25 cellular contexts compared by ENCODE assay signal in the genomic region with DNA sequence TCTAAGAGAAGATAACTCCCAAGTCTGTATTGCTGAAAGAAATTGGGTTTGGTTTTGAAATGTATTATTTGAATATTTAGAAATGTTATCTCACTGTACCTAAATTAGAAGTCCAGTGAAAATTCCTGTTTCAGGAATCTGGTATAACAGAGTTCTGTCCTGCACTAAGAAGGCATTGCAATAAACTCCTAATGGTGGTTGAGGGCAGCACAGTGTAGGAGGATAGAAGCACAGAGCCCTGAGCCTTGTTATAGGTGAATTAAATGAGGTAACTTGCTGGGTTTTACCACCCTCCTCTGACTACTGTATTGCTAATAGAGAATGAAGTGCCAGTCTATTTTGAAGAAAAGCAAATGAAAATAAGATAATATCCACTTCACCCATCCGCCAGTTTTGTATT.
"Had no signal": no experiment of that assay in that cellular context is flagged by ENCODE, and none has a peak within 500 bp of the region (broad histone marks: within the 10 kb centered on the region; RNA-seq: fewer than 3 reads in every experiment).

No MANE protein-coding gene starts in this region.

- H3K27ac ChIP-seq: breast epithelium, esophagus muscularis mucosa, heart right ventricle, lower lobe of right lung, right atrium auricular region, thoracic aorta, vagina, VCaP had no signal

- H3K27me3 ChIP-seq: breast epithelium, esophagus muscularis mucosa, heart right ventricle, right atrium auricular region, vagina had no signal

- H3K9me3 Mint-ChIP-seq: activated CD4-positive, alpha-beta T cell treated with anti-CD3 and anti-CD28 coated beads, Interleukin-2, amount 10 ng/mL, durations not matched to agents 7 days and 5 days; activated CD8-positive, alpha-beta T cell treated with anti-CD3 and anti-CD28 coated beads for 36 hours; activated T-cell treated with anti-CD3 and anti-CD28 coated beads, Interleukin-2, amount 50 U/mL, for 4 hours; activated T-helper 17 cell treated with anti-CD3 and anti-CD28 coated beads, Interleukin-2, amount 50 U/mL, for 72 hours; naive thymus-derived CD8-positive, alpha-beta T cell; neural crest cell had no signal

- FAIRE-seq: TTC549 had no signal

- H3K4me1 ChIP-seq: breast epithelium had no signal

- H3K4me3 Mint-ChIP-seq: activated CD4-positive, alpha-beta T cell treated with anti-CD3 and anti-CD28 coated beads, Interleukin-2, amount 10 ng/mL, durations not matched to agents 7 days and 5 days; activated CD8-positive, alpha-beta T cell treated with anti-CD3 and anti-CD28 coated beads for 36 hours; activated T-cell treated with anti-CD3 and anti-CD28 coated beads, Interleukin-2, amount 50 U/mL, for 4 hours; activated T-helper 17 cell treated with anti-CD3 and anti-CD28 coated beads, Interleukin-2, amount 50 U/mL, for 72 hours; naive thymus-derived CD8-positive, alpha-beta T cell; neural crest cell had no signal

- H3K27ac Mint-ChIP-seq: activated CD4-positive, alpha-beta T cell treated with anti-CD3 and anti-CD28 coated beads, Interleukin-2, amount 10 ng/mL, durations not matched to agents 7 days and 5 days; activated CD8-positive, alpha-beta T cell treated with anti-CD3 and anti-CD28 coated beads for 36 hours; activated T-helper 17 cell treated with anti-CD3 and anti-CD28 coated beads, Interleukin-2, amount 50 U/mL, for 72 hours; naive thymus-derived CD8-positive, alpha-beta T cell had no signal

- H3K27me3 Mint-ChIP-seq: activated CD4-positive, alpha-beta T cell treated with anti-CD3 and anti-CD28 coated beads, Interleukin-2, amount 10 ng/mL, durations not matched to agents 7 days and 5 days; activated CD8-positive, alpha-beta T cell treated with anti-CD3 and anti-CD28 coated beads for 36 hours; activated T-helper 17 cell treated with anti-CD3 and anti-CD28 coated beads, Interleukin-2, amount 50 U/mL, for 72 hours; naive thymus-derived CD8-positive, alpha-beta T cell had no signal

- H3K4me1 Mint-ChIP-seq: neural crest cell had no signal

- DNase-seq: activated CD4-positive, alpha-beta T cell treated with anti-CD3 and anti-CD28 coated beads, Interleukin-2, amount 10 ng/mL, durations not matched to agents 7 days and 5 days; activated CD8-positive, alpha-beta T cell treated with anti-CD3 and anti-CD28 coated beads for 36 hours; activated gamma-delta T cell treated with Interleukin-2 at 50 U/mL for 16 hours; activated naive CD4-positive, alpha-beta T cell treated with anti-CD3 and anti-CD28 coated beads, Interleukin-2, amount 50 U/mL, for 16 hours; activated T-cell treated with anti-CD3 and anti-CD28 coated beads, Interleukin-2, amount 50 U/mL, for 4 hours; amygdala; central memory CD4-positive, alpha-beta T cell; foreskin melanocyte; heart right ventricle; lower lobe of right lung; mesenchymal stem cell; naive thymus-derived CD8-positive, alpha-beta T cell; stimulated activated naive CD8-positive, alpha-beta T cell treated with anti-CD3 and anti-CD28 coated beads, Interleukin-15, Interleukin-2, amounts not matched to agents 100 U/mL and 50 U/mL, for 24 hours; T-helper 9 cell; trophoblast cell had no signal

- H3K9me3 ChIP-seq: breast epithelium, esophagus muscularis mucosa, heart right ventricle, lower lobe of right lung, right atrium auricular region, thoracic aorta, vagina had no signal

- H3K36me3 ChIP-seq: breast epithelium, lower lobe of right lung, thoracic aorta, vagina had no signal

- ATAC-seq: activated CD4-positive, CD25-positive, alpha-beta regulatory T cell treated with anti-CD3 and anti-CD28 coated beads, Interleukin-2, amount 50 U/mL, for 24 hours; activated CD8-positive, alpha-beta T cell treated with anti-CD3 and anti-CD28 coated beads for 36 hours; activated T-cell treated with anti-CD3 and anti-CD28 coated beads, Interleukin-2, amount 50 U/mL, for 4 hours; activated T-helper 17 cell treated with anti-CD3 and anti-CD28 coated beads, Interleukin-2, amount 50 U/mL, for 72 hours; lower lobe of right lung; naive thymus-derived CD8-positive, alpha-beta T cell; stimulated activated naive CD8-positive, alpha-beta T cell treated with anti-CD3 and anti-CD28 coated beads, Interleukin-15, Interleukin-2, amounts not matched to agents 100 U/mL and 50 U/mL, for 24 hours had no signal

- H3K4me3 ChIP-seq: breast epithelium, esophagus muscularis mucosa, heart right ventricle, lower lobe of right lung, right atrium auricular region, thoracic aorta, vagina had no signal
